Comparison of ENCODE assay signal across 8 cellular contexts in genomic region chr13:52652170-52652979, GRCh38. TPM values are rescaled to one million over a fixed set of nuclear protein-coding genes. Genes with fewer than 3 reads are reported as not detected.
DNase-seq lines count a peak whose midpoint lies in the region; ATAC-seq and TF ChIP-seq lines count a peak whose summit lies in the region.

Gene SUGT1 (plus strand): TSS chr13:52652836. CDS start chr13:52652921, 85 bp downstream.

- peaks cover 15% of the 10 kb centered on the region for H3K4me1 Mint-ChIP-seq in activated CD4-positive, alpha-beta T cell treated with anti-CD3 and anti-CD28 coated beads, Interleukin-2, amount 10 ng/mL, durations not matched to agents 24 days and 14 days

- H3K27me3 Mint-ChIP-seq in activated CD4-positive, alpha-beta T cell treated with anti-CD3 and anti-CD28 coated beads, Interleukin-2, amount 10 ng/mL, durations not matched to agents 24 days and 14 days = no peaks in the 10 kb centered on the region

- no peak within 1 kb of the TSS for H3K27ac Mint-ChIP-seq in activated CD4-positive, alpha-beta T cell treated with anti-CD3 and anti-CD28 coated beads, Interleukin-2, amount 10 ng/mL, durations not matched to agents 24 days and 14 days

- peaks cover 18% of the 10 kb centered on the region for H3K36me3 Mint-ChIP-seq in activated CD4-positive, alpha-beta T cell treated with anti-CD3 and anti-CD28 coated beads, Interleukin-2, amount 10 ng/mL, durations not matched to agents 24 days and 14 days (ENCODE audit: low read depth)

- intact Hi-C loops in activated CD4-positive, alpha-beta T cell treated with anti-CD3 and anti-CD28 coated beads, Interleukin-2, amount 10 ng/mL, durations not matched to agents 24 days and 14 days (cut with micrococcal nuclease) = loop anchor here (1.0 to 5.0 kb wide), 9 partner anchors 35 to 1200 kb away; partner anchors contain the start of genes ALG11, ATP7B, CKAP2 and INTS6

- TF ChIP-seq CTCF in C4-2B (conservative IDR thresholded peaks at IDR 0.05) = peak; percentile 65

- peak within 1 kb of the TSS; percentile 91 for H3K27ac ChIP-seq in C4-2B

- H3K9me3 Mint-ChIP-seq in activated CD4-positive, alpha-beta T cell treated with anti-CD3 and anti-CD28 coated beads, Interleukin-2, amount 10 ng/mL, durations not matched to agents 24 days and 14 days = no peaks in the 10 kb centered on the region

- H3K4me3 Mint-ChIP-seq in activated CD4-positive, alpha-beta T cell treated with anti-CD3 and anti-CD28 coated beads, Interleukin-2, amount 10 ng/mL, durations not matched to agents 24 days and 14 days = no peak within 1 kb of the TSS

- DNase-seq in NCI-H526 treated with DMSO at 0.1 percent for 48 hours (lab: John Stamatoyannopoulos, UW) (peak; percentile 97), cortex of kidney (lab: John Stamatoyannopoulos, UW) (peak; percentile 92), left kidney (ENCODE audit: low read depth, low spot score) (peak; percentile 99)
- DNase-seq in activated CD4-positive, alpha-beta T cell treated with anti-CD3 and anti-CD28 coated beads, Interleukin-2, amount 10 ng/mL, durations not matched to agents 24 days and 14 days = peak; percentile 98
- peak; percentile 94 to 96 for DNase-seq in stimulated activated CD4-positive, alpha-beta T cell treated with anti-CD3 and anti-CD28 coated beads, Interleukin-2, amount 100 ng/mL, for 24 hours

- ATAC-seq in GM19328 (IDR thresholded peaks at IDR 0.05; ENCODE audit: unreplicated experiment) (peak; percentile 96), HG03520 (IDR thresholded peaks at IDR 0.05; ENCODE audit: unreplicated experiment) (peak; percentile 91)

RNA-seq across cellular contexts. Expression of gene SUGT1, which starts in this region (rescaled TPM):
- 71.2 and 77.8 TPM in 2 replicates for total RNA-seq in activated CD4-positive, alpha-beta T cell treated with anti-CD3 and anti-CD28 coated beads, Interleukin-2, amount 10 ng/mL, durations not matched to agents 24 days and 14 days

Comparison
In these comparisons a context has a peak if more than half of its experiments do, and no peak if none do; other contexts are left out.
1. Peak in every context shown above with its lines: DNase-seq, ATAC-seq and H3K27ac ChIP-seq.